In genomic region chr1:204417231-204417997, GRCh38 we compare ENCODE assay signal across 9 cellular contexts. TPM values are rescaled to one million over a fixed set of nuclear protein-coding genes. Genes with fewer than 3 reads are reported as not detected.
DNase-seq lines count a peak whose midpoint lies in the region; ATAC-seq, FAIRE-seq and TF ChIP-seq lines count a peak whose summit lies in the region.
"Had no signal": no experiment of that assay in that cellular context is flagged by ENCODE, and none has a peak within 500 bp of the region (broad histone marks: within the 10 kb centered on the region; RNA-seq: fewer than 3 reads in every experiment).

No MANE protein-coding gene starts in this region.

- peaks cover 36% of the 10 kb centered on the region for H3K4me1 Mint-ChIP-seq in mesothelial cell of epicardium

- H3K9me3 ChIP-seq in H1 (ENCODE audit: insufficient read depth in 2 of 2, low read depth in 1 of 2, low read length in 1 of 2) (no peaks in the 10 kb centered on the region), tibial artery (no peaks in the 10 kb centered on the region)

- H3K27me3 Mint-ChIP-seq in mesothelial cell of epicardium (ENCODE audit: low read depth) = no peaks in the 10 kb centered on the region

- H3K27ac Mint-ChIP-seq in mesothelial cell of epicardium = peak overlapping the region; percentile 92

- H3K4me3 ChIP-seq in ACC112 (ENCODE audit: low read depth, low read length) (peak overlapping the region; percentile 59), H1 (ENCODE audit: extremely low read depth in 1 of 4, insufficient read depth in 2 of 4, low read depth in 3 of 4, low read length in 4 of 4) (no peak overlapping the region), tibial artery (peak overlapping the region; percentile 20 to 24)
- H3K4me3 ChIP-seq: GM12878 had no signal

- TF ChIP-seq RAD21 in H1 (IDR thresholded peaks at IDR 0.05 in 1 of 2, conservative IDR thresholded peaks at IDR 0.05 in 1 of 2; ENCODE audit: low read depth in 2 of 2, low read length in 2 of 2) = no peak

- H3K4me1 ChIP-seq in ACC112 (ENCODE audit: control insufficient read depth, insufficient read depth, low read length, unreplicated experiment) = peaks cover 22% of the 10 kb centered on the region
- H3K4me1 ChIP-seq in H1 (replicated peaks in 1 of 4; ENCODE audit: control insufficient read depth in 3 of 4, insufficient read depth in 4 of 4, low read length in 3 of 4) = peaks cover 2 to 13% (median 8%) of the 10 kb centered on the region in 4 experiments; a peak in 5 of 7 replicates
- peaks cover 0 to 44% (median 26%) of the 10 kb centered on the region in 4 donors for H3K4me1 ChIP-seq in tibial artery

- H2BK5ac ChIP-seq in H1 (ENCODE audit: low read depth, low read length) = no peak overlapping the region

- no peak overlapping the region for H3K56ac ChIP-seq in H1 (replicated peaks; ENCODE audit: insufficient read length, low read depth, low read length)

- H3K4ac ChIP-seq in H1 (replicated peaks; ENCODE audit: insufficient read length, low read depth, low read length) = no peak overlapping the region

- intact Hi-C loops in tibial artery (cut with DNase I; ENCODE audit: low total_unique reads) = no loop called here

- peak overlapping the region; percentile 88; the same call in 1 of the 2 replicates for H2BK20ac ChIP-seq in H1 (ENCODE audit: low read length)

- no peaks in the 10 kb centered on the region for H4K20me1 ChIP-seq in H1 (replicated peaks in 1 of 2; ENCODE audit: control insufficient read depth in 1 of 2, insufficient read depth in 2 of 2, low read length in 2 of 2)

- no peak overlapping the region for H3K23ac ChIP-seq in H1 (ENCODE audit: insufficient read length)

- H3K27ac ChIP-seq in ACC112 (ENCODE audit: low read depth, low read length) (peak overlapping the region; percentile 94), H1 (ENCODE audit: low read depth, low read length) (no peak overlapping the region), tibial artery (peak overlapping the region; percentile 77 to 91)

- TF ChIP-seq EP300 in H1 (IDR thresholded peaks at IDR 0.05; ENCODE audit: borderline replicate concordance in 1 of 2, low read depth in 2 of 2, low read length in 2 of 2) = no peak

- H4K5ac ChIP-seq in H1 (ENCODE audit: insufficient read length, low read depth, low read length) = peak overlapping the region; percentile 41

- H3K4me3 Mint-ChIP-seq in mesothelial cell of epicardium = peak overlapping the region; percentile 27

- TF ChIP-seq CTCF in H1 (IDR thresholded peaks at IDR 0.05; ENCODE audit: control extremely low read depth in 1 of 3, insufficient read depth in 1 of 3, low read depth in 1 of 3, low read length in 3 of 3) (no peak), mesothelial cell of epicardium (IDR thresholded peaks at IDR 0.05; ENCODE audit: unreplicated experiment) (no peak), tibial artery (IDR thresholded peaks at IDR 0.05) (no peak)

- no peak overlapping the region for H3K14ac ChIP-seq in H1 (ENCODE audit: insufficient read length)

- 92% methylated on average over 9 of the region's 9 CpGs; no CpG with 5 or more reads in 1 of the 2 experiments for WGBS in H1 (ENCODE audit: extremely low coverage in 1 of 2, insufficient coverage in 1 of 2, insufficient read length in 1 of 2, insufficient replicate concordance in 2 of 2, low coverage in 1 of 2, low lambda C conversion rate in 2 of 2, missing lambda C conversion rate in 1 of 2), 2 experiments

- 0 out of 2 replicates have a peak overlapping the region, but pooled peaks have one; percentile 0 for H3K18ac ChIP-seq in H1 (ENCODE audit: extremely low read depth, low read length)

- H3K27me3 ChIP-seq in ACC112 (ENCODE audit: insufficient read depth, low read length) (no peaks in the 10 kb centered on the region), H1 (replicated peaks in 1 of 4; ENCODE audit: control insufficient read depth in 3 of 4, extremely low read depth in 1 of 4, insufficient read depth in 3 of 4, low read length in 3 of 4) (no peaks in the 10 kb centered on the region), tibial artery (no peaks in the 10 kb centered on the region)

- no peak overlapping the region; the same call in 1 of the 2 replicates for H4K8ac ChIP-seq in H1 (ENCODE audit: extremely low read depth, insufficient read depth, low read length)

- H2BK120ac ChIP-seq in H1 (replicated peaks; ENCODE audit: low read depth, low read length) = no peak overlapping the region

- CTCF ChIA-PET in H1 (lab: Charles Lee; ENCODE audit: partially characterized antibody) = interaction anchor here (0.8 to 6.9 kb wide), 9 partner anchors 13 to 389 kb away, joined by 3 to 54 read pairs (median 4); no protein-coding TSS in a partner anchor

- H2AFZ ChIP-seq in ACC112 (ENCODE audit: low read length, unreplicated experiment) (no peak overlapping the region), H1 (ENCODE audit: low read length) (no peak overlapping the region)

- 0 out of 2 replicates have a peak, but pooled peaks cover 2% of the 10 kb centered on the region for H3K23me2 ChIP-seq in H1 (ENCODE audit: low read depth, low read length)

- H3K9ac ChIP-seq in H1 (replicated peaks in 1 of 4; ENCODE audit: extremely low read depth in 1 of 4, low read depth in 3 of 4, low read length in 3 of 4) = 0 out of 7 replicates have a peak overlapping the region, but pooled peaks of 1 of the 4 experiments have one; percentile 21

- H2BK15ac ChIP-seq in H1 (ENCODE audit: low read length) = 0 out of 2 replicates have a peak overlapping the region, but pooled peaks have one; percentile 61

- H2BK12ac ChIP-seq in H1 (ENCODE audit: low read depth, low read length) = 0 out of 2 replicates have a peak overlapping the region, but pooled peaks have one; percentile 19

- no peaks in the 10 kb centered on the region for H3K36me3 Mint-ChIP-seq in mesothelial cell of epicardium

- H3K79me1 ChIP-seq in H1 (ENCODE audit: low read depth, low read length) = no peaks in the 10 kb centered on the region

- DNase-seq in HPDE6-E6E7 (ENCODE audit: extremely low spot score) = peak; percentile 93
- peak; percentile 56 for DNase-seq in UCSD-AML1 (lab: John Stamatoyannopoulos, UW; ENCODE audit: unreplicated experiment)
- peak in 1 of 2 experiments; percentile 47 for DNase-seq in H1 (ENCODE audit: low read depth in 1 of 2, low spot score in 2 of 2)
- no peak for DNase-seq in mesothelial cell of epicardium (ENCODE audit: low spot score in 2 of 2, unreplicated experiment in 2 of 2)
- peak; percentile 85 to 91 for DNase-seq in tibial artery
- DNase-seq in GOT3 (lab: John Stamatoyannopoulos, UW) = no peak

- FAIRE-seq in H1 (lab: Jason Lieb, UNC) = no peak
- FAIRE-seq: GM12878 had no signal

- POLR2A ChIA-PET in H1 (lab: Charles Lee; ENCODE audit: partially characterized antibody) = interaction anchor here (1.1 to 1.7 kb wide), 2 partner anchors 9 to 89 kb away, joined by 3 to 5 read pairs; no protein-coding TSS in a partner anchor

- no peak for TF ChIP-seq POLR2A in H1 (IDR thresholded peaks at IDR 0.05; ENCODE audit: control extremely low read depth in 1 of 2, low read depth in 2 of 2, low read length in 2 of 2)

- H3K79me2 ChIP-seq in ACC112 (ENCODE audit: control insufficient read depth, insufficient read depth, low read length, unreplicated experiment) = no peaks in the 10 kb centered on the region
- no peaks in the 10 kb centered on the region for H3K79me2 ChIP-seq in H1 (ENCODE audit: control insufficient read depth in 1 of 2, insufficient read depth in 2 of 2, low read length in 2 of 2)

- H4K91ac ChIP-seq in H1 (replicated peaks; ENCODE audit: insufficient read length, low read length) = no peak overlapping the region

- no peak overlapping the region for H2AK5ac ChIP-seq in H1 (ENCODE audit: low read depth, low read length)

- H3K9me3 Mint-ChIP-seq in mesothelial cell of epicardium = no peaks in the 10 kb centered on the region

- no peak for ATAC-seq in HG03469 (IDR thresholded peaks at IDR 0.05; ENCODE audit: unreplicated experiment)

- H3K4me2 ChIP-seq in H1 (ENCODE audit: insufficient read depth in 1 of 2, low read depth in 2 of 2, low read length in 2 of 2) = no peak overlapping the region

- H3K36me3 ChIP-seq in ACC112 (ENCODE audit: insufficient read depth, low read length) (no peaks in the 10 kb centered on the region), H1 (ENCODE audit: control insufficient read depth in 2 of 4, insufficient read depth in 4 of 4, low read length in 3 of 4) (no peaks in the 10 kb centered on the region), tibial artery (peaks cover 0 to 10% (median 0%) of the 10 kb centered on the region in 3 donors)

TF ChIP-seq in H1, 55 proteins besides CTCF, POLR2A, EP300 and RAD21 (continues in another document):
- TF ChIP-seq SIX5 (IDR thresholded peaks at IDR 0.05; ENCODE audit: low read depth, low read length) = no peak
- TF ChIP-seq GABPA (IDR thresholded peaks at IDR 0.05; ENCODE audit: borderline replicate concordance, insufficient read depth, low read length) = no peak
- TF ChIP-seq NANOG (IDR thresholded peaks at IDR 0.05; ENCODE audit: insufficient read depth, low read depth, low read length, poor library complexity, severe bottlenecking) = no peak
- TF ChIP-seq CBX8 (IDR thresholded peaks at IDR 0.05; ENCODE audit: borderline replicate concordance, low read depth, low read length) = no peak
- TF ChIP-seq ZNF274 (IDR thresholded peaks at IDR 0.05; ENCODE audit: borderline replicate concordance, extremely low read depth, low read length) = no peak

RNA-seq across cellular contexts. Expression of gene PPP1R15B, which starts 5.8 kb away (rescaled TPM):
- total RNA-seq in H1 (2021; fragmentation: NEBNext Ultra II Directional; extraction: Animal tissue kit (Norgen Biotek cat#: 25700)) = 70.1 and 72.2 TPM in 2 replicates
- 14.4 and 20.0 TPM in 2 replicates for polyA plus RNA-seq in H1 (2011; rRNA removed)
- polyA plus RNA-seq in H1 (2011; cell fraction: cytosol; rRNA removed) = 19.3 TPM
- 14.6 TPM for polyA plus RNA-seq in H1 (2011; cell fraction: nucleus; rRNA removed)
- 13.3 to 25.2 TPM (median 17.0 TPM) in 4 replicates for polyA plus RNA-seq in H1 (2012, experiment 1 of 2)
- polyA plus RNA-seq in H1 (2012, experiment 2 of 2) = 3.4 TPM
- polyA plus RNA-seq in H1 (2013, experiment 1 of 2) = 34.3 TPM
- polyA plus RNA-seq in H1 (2013, experiment 2 of 2) = 37.9 TPM
- 41.1 and 46.5 TPM in 2 replicates for polyA minus RNA-seq in H1 (2011; rRNA and poly(A)+ RNA removed)
- 37.1 TPM for polyA minus RNA-seq in H1 (2011; cell fraction: cytosol; rRNA and poly(A)+ RNA removed)
- 41.8 TPM for polyA minus RNA-seq in H1 (2011; cell fraction: nucleus; rRNA and poly(A)+ RNA removed)
- 56.2 to 57.5 TPM (median 57.5 TPM) in 3 replicates for total RNA-seq in mesothelial cell of epicardium

RNA-seq across cellular contexts. Expression of gene PLEKHA6, which starts 57.7 kb away (rescaled TPM):
- total RNA-seq in H1 (2021; fragmentation: NEBNext Ultra II Directional; extraction: Animal tissue kit (Norgen Biotek cat#: 25700)) = 17.0 and 20.2 TPM in 2 replicates
- polyA plus RNA-seq in H1 (2011; rRNA removed) = 4.8 and 7.6 TPM in 2 replicates
- 4.3 TPM for polyA plus RNA-seq in H1 (2011; cell fraction: cytosol; rRNA removed)
- 14.4 TPM for polyA plus RNA-seq in H1 (2011; cell fraction: nucleus; rRNA removed)
- 6.7 to 8.7 TPM (median 7.6 TPM) in 4 replicates for polyA plus RNA-seq in H1 (2012, experiment 1 of 2)
- 5.8 TPM for polyA plus RNA-seq in H1 (2012, experiment 2 of 2)
- 5.4 TPM for polyA plus RNA-seq in H1 (2013, experiment 1 of 2)
- polyA plus RNA-seq in H1 (2013, experiment 2 of 2) = 5.0 TPM
- 5.3 and 6.3 TPM in 2 replicates for polyA minus RNA-seq in H1 (2011; rRNA and poly(A)+ RNA removed)
- polyA minus RNA-seq in H1 (2011; cell fraction: cytosol; rRNA and poly(A)+ RNA removed) = 7.0 TPM
- 8.2 TPM for polyA minus RNA-seq in H1 (2011; cell fraction: nucleus; rRNA and poly(A)+ RNA removed)
- 29.7 to 34.0 TPM (median 32.2 TPM) in 3 replicates for total RNA-seq in mesothelial cell of epicardium

Comparison
In these comparisons a context has a peak if more than half of its experiments do, and no peak if none do; other contexts are left out.
1. H3K4me3 ChIP-seq: peak in ACC112 (single experiment) and tibial artery (2 of 2); none in H1 (0 of 4).
2. DNase-seq: peak in HPDE6-E6E7 (single experiment), UCSD-AML1 (single experiment) and tibial artery (2 of 2); none in mesothelial cell of epicardium (0 of 2) and GOT3 (single experiment).